In the genomic region with DNA sequence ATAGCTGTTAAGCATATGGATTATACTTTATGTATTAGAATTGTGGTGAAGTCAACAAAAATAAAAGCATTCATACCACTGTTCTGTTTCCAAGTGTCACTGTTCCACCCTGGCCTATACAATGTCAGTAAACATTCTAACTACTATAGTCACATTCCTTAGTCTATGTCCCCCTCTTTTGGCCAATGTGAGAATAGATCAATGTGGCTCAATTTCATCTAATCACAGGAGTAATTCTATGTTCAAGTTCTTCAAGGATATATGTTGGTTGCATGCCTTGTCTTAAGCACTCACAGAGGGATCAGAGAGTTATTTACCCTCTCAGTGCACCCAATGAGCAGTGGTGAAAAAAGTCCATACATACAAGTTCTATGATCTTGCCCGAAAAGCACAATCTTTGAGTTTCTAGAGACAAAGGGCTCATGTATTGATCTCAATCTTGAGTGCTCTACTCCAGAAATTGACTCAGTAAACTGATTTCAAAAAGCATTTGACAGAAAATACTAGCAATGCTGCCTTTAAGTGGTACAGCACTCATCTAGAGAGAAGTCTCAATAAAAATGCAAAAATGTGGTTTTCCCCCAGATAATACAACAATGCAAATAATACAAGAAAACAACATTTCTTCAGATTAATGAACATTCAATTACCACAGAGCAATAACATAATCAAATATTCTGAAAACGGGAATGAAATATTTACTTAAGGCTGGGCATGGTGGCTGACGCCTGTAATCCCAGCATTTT, we compare ENCODE assay signal across 8 cellular contexts. TPM values are rescaled to one million over a fixed set of nuclear protein-coding genes. Genes with fewer than 3 reads are reported as not detected.
DNase-seq lines count a peak whose midpoint lies in the region; ATAC-seq and TF ChIP-seq lines count a peak whose summit lies in the region.

No MANE protein-coding gene starts in this region.

- TF ChIP-seq CTCF in BE2C (IDR thresholded peaks at IDR 0.05; ENCODE audit: low read depth, low read length) (peak; percentile 42), GM13977 (IDR thresholded peaks at IDR 0.05; ENCODE audit: extremely low read depth, insufficient read depth, missing control alignments) (peak; percentile 59), mesothelial cell of epicardium (IDR thresholded peaks at IDR 0.05; ENCODE audit: unreplicated experiment) (peak; percentile 49)

- no peak overlapping the region for H3K27ac Mint-ChIP-seq in central memory CD8-positive, alpha-beta T cell (ENCODE audit: low read depth)
- H3K27ac Mint-ChIP-seq in mesothelial cell of epicardium: no peak overlapping the region
- no peak overlapping the region for H3K27ac Mint-ChIP-seq in T-helper 2 cell treated with Interferon-gamma antibody and Interleukin-4, amounts not matched to agents 5 μg/mL and 100 μg/mL, for 36 hours

- no peak overlapping the region for H3K4me3 Mint-ChIP-seq in central memory CD8-positive, alpha-beta T cell
- H3K4me3 Mint-ChIP-seq in mesothelial cell of epicardium: no peak overlapping the region
- H3K4me3 Mint-ChIP-seq in T-helper 2 cell treated with Interferon-gamma antibody and Interleukin-4, amounts not matched to agents 5 μg/mL and 100 μg/mL, for 36 hours: no peak overlapping the region

- no peaks in the 10 kb centered on the region for H3K4me1 ChIP-seq in BE2C

- in situ Hi-C loops in GM13977 (cut with MboI; ENCODE audit: low pct_unique_long_range_greater_than_20kb, low sequenced_read_pairs, unreplicated experiment): loop anchor here (25.0 kb wide), 1 partner anchor 531 kb away; no protein-coding TSS in a partner anchor

- no peaks in the 10 kb centered on the region for H3K4me1 Mint-ChIP-seq in central memory CD8-positive, alpha-beta T cell
- H3K4me1 Mint-ChIP-seq in mesothelial cell of epicardium: peaks cover 12% of the 10 kb centered on the region
- H3K4me1 Mint-ChIP-seq in T-helper 2 cell treated with Interferon-gamma antibody and Interleukin-4, amounts not matched to agents 5 μg/mL and 100 μg/mL, for 36 hours (ENCODE audit: low read depth): peaks cover 5% of the 10 kb centered on the region

- H3K27me3 Mint-ChIP-seq in central memory CD8-positive, alpha-beta T cell: no peaks in the 10 kb centered on the region
- no peaks in the 10 kb centered on the region for H3K27me3 Mint-ChIP-seq in mesothelial cell of epicardium (ENCODE audit: low read depth)
- no peaks in the 10 kb centered on the region for H3K27me3 Mint-ChIP-seq in T-helper 2 cell treated with Interferon-gamma antibody and Interleukin-4, amounts not matched to agents 5 μg/mL and 100 μg/mL, for 36 hours (ENCODE audit: low read depth)

- ATAC-seq in HG02885 (IDR thresholded peaks at IDR 0.05; ENCODE audit: poor library complexity, unreplicated experiment): peak; percentile 75
- peak; percentile 56 for ATAC-seq in central memory CD8-positive, alpha-beta T cell (replicated peaks; ENCODE audit: extremely low read depth, poor library complexity, severe bottlenecking)
- no peak for ATAC-seq in HG02973 (IDR thresholded peaks at IDR 0.05; ENCODE audit: unreplicated experiment)

- H3K9me3 ChIP-seq in BE2C: no peaks in the 10 kb centered on the region

- H3K36me3 Mint-ChIP-seq in central memory CD8-positive, alpha-beta T cell (ENCODE audit: insufficient read depth): no peaks in the 10 kb centered on the region
- H3K36me3 Mint-ChIP-seq in mesothelial cell of epicardium: no peaks in the 10 kb centered on the region
- H3K36me3 Mint-ChIP-seq in T-helper 2 cell treated with Interferon-gamma antibody and Interleukin-4, amounts not matched to agents 5 μg/mL and 100 μg/mL, for 36 hours (ENCODE audit: low read depth): no peaks in the 10 kb centered on the region

- H3K36me3 ChIP-seq in BE2C: no peaks in the 10 kb centered on the region

- DNase-seq in BE2C (no peak), GM13977 (ENCODE audit: low spot score) (peak; percentile 21), NCI-H69 (lab: John Stamatoyannopoulos, UW) (peak; percentile 33), mesothelial cell of epicardium (ENCODE audit: low spot score in 2 of 2, unreplicated experiment in 2 of 2) (no peak)
- no peak for DNase-seq in central memory CD8-positive, alpha-beta T cell (ENCODE audit: low spot score in 2 of 2)
- no peak for DNase-seq in T-helper 2 cell treated with Interferon-gamma antibody and Interleukin-4, amounts not matched to agents 5 μg/mL and 100 μg/mL, for 36 hours (ENCODE audit: low spot score)

- no peaks in the 10 kb centered on the region for H3K27me3 ChIP-seq in BE2C

- no peak overlapping the region for H3K4me3 ChIP-seq in BE2C (ENCODE audit: low read depth, low read length)

- H3K9me3 Mint-ChIP-seq in central memory CD8-positive, alpha-beta T cell: no peaks in the 10 kb centered on the region
- no peaks in the 10 kb centered on the region for H3K9me3 Mint-ChIP-seq in mesothelial cell of epicardium
- H3K9me3 Mint-ChIP-seq in T-helper 2 cell treated with Interferon-gamma antibody and Interleukin-4, amounts not matched to agents 5 μg/mL and 100 μg/mL, for 36 hours: no peaks in the 10 kb centered on the region

RNA-seq across cellular contexts. Expression of gene SMLR1, which starts 16.5 kb away (rescaled TPM):
- not detected for polyA plus RNA-seq in BE2C (2012; ENCODE audit: insufficient read depth, insufficient read length, low read depth)
- not detected in 3 replicates for total RNA-seq in mesothelial cell of epicardium

Comparison
In these comparisons a context has a peak if more than half of its experiments do, and no peak if none do; other contexts are left out.
1. DNase-seq: peak in GM13977 (single experiment) and NCI-H69 (single experiment); none in BE2C (single experiment), central memory CD8-positive, alpha-beta T cell (0 of 2), mesothelial cell of epicardium (0 of 2) and T-helper 2 cell treated with Interferon-gamma antibody and Interleukin-4, amounts not matched to agents 5 μg/mL and 100 μg/mL, for 36 hours (single experiment).
2. Peak in every context shown above with its lines, with median percentiles within 50 percentile points of each other: CTCF ChIP-seq.